11 cellular contexts compared by ENCODE assay signal in genomic region chr12:56965124-56965523, GRCh38. TPM values are rescaled to one million over a fixed set of nuclear protein-coding genes. Genes with fewer than 3 reads are reported as not detected.
"Had no signal": no experiment of that assay in that cellular context is flagged by ENCODE, and none has a peak within 500 bp of the region (broad histone marks: within the 10 kb centered on the region; RNA-seq: fewer than 3 reads in every experiment).

No MANE protein-coding gene starts in this region.

RNA-seq across cellular contexts. Expression of gene RDH16, which starts 7.7 kb away (rescaled TPM):
- total RNA-seq: Right ventricle myocardium inferior, RPMI7951, SK-MEL-5 had no signal

RNA-seq across cellular contexts. Expression of gene SDR9C7, which starts 30.9 kb away (rescaled TPM):
- total RNA-seq: OCI-LY7, PC-3, PC-9, Peyer's patch, Right ventricle myocardium inferior, Right ventricle myocardium superior, RPMI7951, SJCRH30, SJSA1, SK-MEL-5 had no signal
- polyA plus RNA-seq: SK-N-SH had no signal

RNA-seq across cellular contexts. Expression of gene TAC3, which starts 51.2 kb away (rescaled TPM):
- total RNA-seq: OCI-LY7, PC-3, PC-9, Right ventricle myocardium inferior, Right ventricle myocardium superior, RPMI7951, SJCRH30, SJSA1, SK-MEL-5 had no signal
- polyA plus RNA-seq: SK-N-SH had no signal
